19 cellular contexts compared by ENCODE assay signal in the genomic region with DNA sequence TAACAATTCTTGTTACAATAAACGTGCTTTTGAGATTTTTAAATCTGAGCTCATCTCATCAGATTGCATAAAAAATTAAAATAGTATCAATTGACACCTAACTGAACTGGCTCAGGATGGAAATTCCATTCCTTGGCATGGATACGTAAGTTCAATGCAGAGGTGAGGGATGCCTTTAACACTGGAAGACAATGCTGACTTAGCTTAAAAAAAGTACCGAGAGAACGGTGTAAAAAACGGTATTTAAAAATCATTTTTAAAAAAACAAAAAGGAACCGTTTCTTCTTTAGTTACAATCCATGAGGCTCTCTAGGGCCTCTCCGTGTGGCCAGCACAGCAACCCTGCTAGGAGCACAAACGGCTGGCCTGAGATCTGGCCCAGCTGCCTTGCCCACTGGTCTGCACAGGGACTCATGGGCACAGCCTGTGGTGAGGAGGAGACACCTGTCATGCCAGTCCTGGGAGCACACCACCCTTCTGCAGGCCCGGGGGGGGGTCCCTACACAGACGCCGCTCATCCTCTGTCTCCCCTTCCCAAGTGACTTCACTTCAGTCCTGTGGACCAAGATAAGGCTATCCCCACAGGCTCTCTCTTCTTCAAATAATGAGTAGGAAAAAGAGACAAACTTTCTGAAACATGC. TPM values are rescaled to one million over a fixed set of nuclear protein-coding genes. Genes with fewer than 3 reads are reported as not detected.
DNase-seq lines count a peak whose midpoint lies in the region; ATAC-seq and TF ChIP-seq lines count a peak whose summit lies in the region.
"Had no signal": no experiment of that assay in that cellular context is flagged by ENCODE, and none has a peak within 500 bp of the region (broad histone marks: within the 10 kb centered on the region; RNA-seq: fewer than 3 reads in every experiment).

No MANE protein-coding gene starts in this region.

- H3K9me3 ChIP-seq in lower lobe of right lung: no peaks in the 10 kb centered on the region
- H3K9me3 ChIP-seq: Caco-2, SJCRH30 had no signal

- peaks cover 5% of the 10 kb centered on the region for H3K79me1 ChIP-seq in mesendoderm (ENCODE audit: low read length)

- H2BK15ac ChIP-seq in mesendoderm (replicated peaks; ENCODE audit: low read depth): no peak overlapping the region

- H3K9ac ChIP-seq in mesendoderm (ENCODE audit: low read length): no peak overlapping the region

- H2BK120ac ChIP-seq in mesendoderm (ENCODE audit: low read depth, low read length): no peak overlapping the region

- peak overlapping the region; percentile 9 for H3K27ac Mint-ChIP-seq in activated naive CD8-positive, alpha-beta T cell treated with anti-CD3 and anti-CD28 coated beads for 36 hours
- H3K27ac Mint-ChIP-seq in activated naive CD8-positive, alpha-beta T cell treated with anti-CD3 and anti-CD28 coated beads, Interleukin-2, amount 50 U/mL, for 24 hours: no peak overlapping the region
- peak overlapping the region; percentile 43 for H3K27ac Mint-ChIP-seq in stimulated activated effector memory CD8-positive, alpha-beta T cell treated with anti-CD3 and anti-CD28 coated beads, Interleukin-12 subunit alpha, Interleukin-12 subunit beta, amount 100 ng/mL, for 72 hours

- no CpG with 5 or more reads among the region's 11 CpGs for WGBS in mesendoderm (ENCODE audit: extremely low coverage, insufficient coverage, low lambda C conversion rate)

- CTCF ChIA-PET in RWPE1 (lab: Yijun Ruan, JAX): interaction anchor here (0.9 kb wide), 1 partner anchor 252 kb away, joined by 3 read pairs; no protein-coding TSS in a partner anchor

- H3K27me3 ChIP-seq in lower lobe of right lung (ENCODE audit: low read depth) (no peaks in the 10 kb centered on the region), mesendoderm (ENCODE audit: insufficient read depth, low read length, poor library complexity) (no peaks in the 10 kb centered on the region), H7 (ENCODE audit: control insufficient read depth, insufficient read depth, low read length) (no peaks in the 10 kb centered on the region)
- H3K27me3 ChIP-seq: SJCRH30 had no signal

- no peak overlapping the region for H2BK5ac ChIP-seq in mesendoderm (ENCODE audit: low read length)

- no peak overlapping the region for H4K8ac ChIP-seq in mesendoderm (ENCODE audit: low read depth, low read length)

- no peak overlapping the region for H3K56ac ChIP-seq in mesendoderm (ENCODE audit: low read length)

- no peak overlapping the region for H3K4me2 ChIP-seq in mesendoderm (ENCODE audit: low read length)

- H3K79me2 ChIP-seq in mesendoderm (ENCODE audit: control insufficient read depth, insufficient read depth, low read length): peaks cover 2% of the 10 kb centered on the region

- peak overlapping the region; percentile 35 for H3K27ac ChIP-seq in RWPE1
- H3K27ac ChIP-seq in lower lobe of right lung: no peak overlapping the region
- H3K27ac ChIP-seq in mesendoderm (ENCODE audit: low read depth, low read length): no peak overlapping the region
- H3K27ac ChIP-seq: C4-2B, SJCRH30 had no signal

- H3K4me1 ChIP-seq in lower lobe of right lung: no peaks in the 10 kb centered on the region
- H3K4me1 ChIP-seq in mesendoderm (ENCODE audit: control insufficient read depth, low read depth, low read length): no peaks in the 10 kb centered on the region
- H3K4me1 ChIP-seq: Caco-2 had no signal

- no peak overlapping the region for H4K5ac ChIP-seq in mesendoderm (ENCODE audit: low read length)

- intact Hi-C loops in lower lobe of right lung (cut with DNase I): no loop called here

- peaks cover 19% of the 10 kb centered on the region for H3K36me3 Mint-ChIP-seq in activated naive CD8-positive, alpha-beta T cell treated with anti-CD3 and anti-CD28 coated beads for 36 hours
- peaks cover 25% of the 10 kb centered on the region for H3K36me3 Mint-ChIP-seq in activated naive CD8-positive, alpha-beta T cell treated with anti-CD3 and anti-CD28 coated beads, Interleukin-2, amount 50 U/mL, for 24 hours (ENCODE audit: low read depth)
- peaks cover 72% of the 10 kb centered on the region for H3K36me3 Mint-ChIP-seq in stimulated activated effector memory CD8-positive, alpha-beta T cell treated with anti-CD3 and anti-CD28 coated beads, Interleukin-12 subunit alpha, Interleukin-12 subunit beta, amount 100 ng/mL, for 72 hours

- H3K36me3 ChIP-seq in lower lobe of right lung: peaks cover 72% of the 10 kb centered on the region
- H3K36me3 ChIP-seq in mesendoderm (ENCODE audit: control insufficient read depth, insufficient read depth, low read length): peaks cover 7% of the 10 kb centered on the region
- H3K36me3 ChIP-seq in H7 (replicated peaks; ENCODE audit: control insufficient read depth, insufficient read depth, low read length): peaks cover 22% of the 10 kb centered on the region

- no peaks in the 10 kb centered on the region for H3K9me3 Mint-ChIP-seq in activated naive CD8-positive, alpha-beta T cell treated with anti-CD3 and anti-CD28 coated beads for 36 hours
- no peaks in the 10 kb centered on the region for H3K9me3 Mint-ChIP-seq in activated naive CD8-positive, alpha-beta T cell treated with anti-CD3 and anti-CD28 coated beads, Interleukin-2, amount 50 U/mL, for 24 hours
- H3K9me3 Mint-ChIP-seq in stimulated activated effector memory CD8-positive, alpha-beta T cell treated with anti-CD3 and anti-CD28 coated beads, Interleukin-12 subunit alpha, Interleukin-12 subunit beta, amount 100 ng/mL, for 72 hours: no peaks in the 10 kb centered on the region

- H2AK5ac ChIP-seq in mesendoderm (ENCODE audit: low read length): no peak overlapping the region

- no peak overlapping the region for H3K23ac ChIP-seq in mesendoderm (ENCODE audit: low read length)

- no peak overlapping the region for H3K4me3 Mint-ChIP-seq in activated naive CD8-positive, alpha-beta T cell treated with anti-CD3 and anti-CD28 coated beads for 36 hours
- no peak overlapping the region for H3K4me3 Mint-ChIP-seq in activated naive CD8-positive, alpha-beta T cell treated with anti-CD3 and anti-CD28 coated beads, Interleukin-2, amount 50 U/mL, for 24 hours
- H3K4me3 Mint-ChIP-seq in stimulated activated effector memory CD8-positive, alpha-beta T cell treated with anti-CD3 and anti-CD28 coated beads, Interleukin-12 subunit alpha, Interleukin-12 subunit beta, amount 100 ng/mL, for 72 hours: no peak overlapping the region

- H3K4me3 ChIP-seq in lower lobe of right lung (no peak overlapping the region), mesendoderm (ENCODE audit: low read length) (no peak overlapping the region), H7 (ENCODE audit: insufficient read depth, low read depth, low read length) (no peak overlapping the region)
- H3K4me3 ChIP-seq: SJCRH30 had no signal

- H3K4me1 Mint-ChIP-seq in activated naive CD8-positive, alpha-beta T cell treated with anti-CD3 and anti-CD28 coated beads for 36 hours: no peaks in the 10 kb centered on the region
- H3K4me1 Mint-ChIP-seq in activated naive CD8-positive, alpha-beta T cell treated with anti-CD3 and anti-CD28 coated beads, Interleukin-2, amount 50 U/mL, for 24 hours: no peaks in the 10 kb centered on the region
- peaks cover 5% of the 10 kb centered on the region for H3K4me1 Mint-ChIP-seq in stimulated activated effector memory CD8-positive, alpha-beta T cell treated with anti-CD3 and anti-CD28 coated beads, Interleukin-12 subunit alpha, Interleukin-12 subunit beta, amount 100 ng/mL, for 72 hours

- no peak overlapping the region for H3K4ac ChIP-seq in mesendoderm (ENCODE audit: low read depth, low read length)

- POLR2A ChIA-PET in RWPE1 (lab: Yijun Ruan, JAX; ENCODE audit: low non-redundant PET): no interaction called here

- no peak overlapping the region for H3K18ac ChIP-seq in mesendoderm (ENCODE audit: low read length)

- TF ChIP-seq CTCF in RWPE1 (conservative IDR thresholded peaks at IDR 0.05; ENCODE audit: low read depth) (no peak), lower lobe of right lung (IDR thresholded peaks at IDR 0.05) (no peak)

- DNase-seq in activated naive CD8-positive, alpha-beta T cell treated with anti-CD3 and anti-CD28 coated beads for 36 hours: no peak
- no peak for DNase-seq in activated naive CD8-positive, alpha-beta T cell treated with anti-CD3 and anti-CD28 coated beads, Interleukin-2, amount 50 U/mL, for 24 hours
- DNase-seq in RWPE1 (ENCODE audit: low spot score): no peak
- DNase-seq in lower lobe of right lung: peak; percentile 33
- DNase-seq in stimulated activated effector memory CD8-positive, alpha-beta T cell treated with anti-CD3 and anti-CD28 coated beads, Interleukin-12 subunit alpha, Interleukin-12 subunit beta, amount 100 ng/mL, for 72 hours (ENCODE audit: low spot score in 2 of 2): no peak
- DNase-seq in GM03348 (ENCODE audit: low spot score): no peak
- DNase-seq in mesendoderm: no peak
- DNase-seq in H7: no peak
- DNase-seq: Caco-2, EL, HCEC 1CT, NCI-H1048, NCI-H1436 treated with DMSO at 0.1 percent for 48 hours, NCI-H2081, NCI-H510A, NCI-H82, PC-3, SJCRH30 had no signal

- ATAC-seq in activated naive CD8-positive, alpha-beta T cell treated with anti-CD3 and anti-CD28 coated beads, Interleukin-2, amount 50 U/mL, for 24 hours: no peak
- ATAC-seq in lower lobe of right lung: no peak
- ATAC-seq in stimulated activated effector memory CD8-positive, alpha-beta T cell treated with anti-CD3 and anti-CD28 coated beads, Interleukin-12 subunit alpha, Interleukin-12 subunit beta, amount 100 ng/mL, for 72 hours: no peak
- ATAC-seq: PC-3 had no signal

- no peaks in the 10 kb centered on the region for H3K27me3 Mint-ChIP-seq in activated naive CD8-positive, alpha-beta T cell treated with anti-CD3 and anti-CD28 coated beads for 36 hours
- no peaks in the 10 kb centered on the region for H3K27me3 Mint-ChIP-seq in activated naive CD8-positive, alpha-beta T cell treated with anti-CD3 and anti-CD28 coated beads, Interleukin-2, amount 50 U/mL, for 24 hours

RNA-seq across cellular contexts. Expression of gene FAM168B, which starts 45.2 kb away (rescaled TPM):
- total RNA-seq in activated naive CD8-positive, alpha-beta T cell treated with anti-CD3 and anti-CD28 coated beads for 36 hours: 10 to 100 TPM; 83.4 to 88.2 TPM
- 74.1 TPM for total RNA-seq in lower lobe of right lung
- polyA plus RNA-seq in mesendoderm (2013, experiment 1 of 2): 74.4 TPM
- 74.1 TPM for polyA plus RNA-seq in mesendoderm (2013, experiment 2 of 2)
- total RNA-seq in H7 (2014; rRNA removed; shearing (Covaris generic)): 57.6 and 73.6 TPM in 2 replicates

RNA-seq across cellular contexts. Expression of gene PLEKHB2, which starts 57.1 kb away (rescaled TPM):
- 10 to 100 TPM; 42.4 to 43.2 TPM for total RNA-seq in activated naive CD8-positive, alpha-beta T cell treated with anti-CD3 and anti-CD28 coated beads for 36 hours
- 91.4 TPM for total RNA-seq in lower lobe of right lung
- 38.6 TPM for polyA plus RNA-seq in mesendoderm (2013, experiment 1 of 2)
- polyA plus RNA-seq in mesendoderm (2013, experiment 2 of 2): 39.3 TPM
- total RNA-seq in H7 (2014; rRNA removed; shearing (Covaris generic)): 82.4 and 89.1 TPM in 2 replicates
